ENCODE assay signal across 20 cellular contexts in the genomic region with DNA sequence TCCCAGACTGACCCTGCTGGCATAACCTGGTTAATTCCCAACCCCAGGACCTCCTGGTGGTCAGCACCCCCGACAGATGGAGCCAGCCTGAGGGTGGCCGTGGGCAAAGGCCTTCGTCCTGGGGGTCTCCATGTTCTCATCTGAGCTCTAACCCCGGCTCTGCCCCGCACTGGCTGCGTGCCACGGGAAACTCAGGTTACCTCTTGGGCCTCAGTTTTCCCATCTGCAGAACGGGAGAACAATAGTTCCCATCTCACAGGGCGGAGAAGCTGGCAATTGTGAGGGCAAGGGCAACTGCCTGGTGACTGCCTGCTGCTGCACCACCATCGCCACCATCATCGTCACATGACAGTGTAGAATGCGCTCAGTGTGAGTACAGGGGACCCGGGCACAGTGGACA.
"Had no signal": no experiment of that assay in that cellular context is flagged by ENCODE, and none has a peak within 500 bp of the region (broad histone marks: within the 10 kb centered on the region; RNA-seq: fewer than 3 reads in every experiment).

No MANE protein-coding gene starts in this region.

- H3K36me3 ChIP-seq: neural progenitor cell had no signal

- H3K9me3 ChIP-seq: lower lobe of right lung, thoracic aorta had no signal

- H3K4me3 ChIP-seq: lower lobe of right lung, neural progenitor cell, thoracic aorta had no signal

- DNase-seq: activated CD4-positive, alpha-beta T cell treated with anti-CD3 and anti-CD28 coated beads for 4 hours; activated CD4-positive, alpha-beta T cell treated with anti-CD3 and anti-CD28 coated beads, Interleukin-2, amount 50 U/mL, for 4 hours; activated effector memory CD4-positive, alpha-beta T cell treated with Interleukin-2 at 50 U/mL for 16 hours; activated naive CD4-positive, alpha-beta T cell treated with anti-CD3 and anti-CD28 coated beads for 36 hours; activated naive CD8-positive, alpha-beta T cell treated with anti-CD3 and anti-CD28 coated beads, Interleukin-2, amount 10 ng/mL, durations not matched to agents 7 days and 5 days; activated T-cell treated with anti-CD3 and anti-CD28 coated beads for 4 hours; amniotic stem cell; central memory CD4-positive, alpha-beta T cell; foreskin keratinocyte; kidney glomerular epithelial cell; lower lobe of right lung; mesenchymal stem cell; natural killer cell; posterior cingulate gyrus; retina; stimulated activated CD4-positive, alpha-beta T cell treated with anti-CD3 and anti-CD28 coated beads, Interleukin-15, amount 100 ng/mL, for 24 hours; stimulated activated CD4-positive, alpha-beta T cell treated with anti-CD3 and anti-CD28 coated beads, Interleukin-2, amount 100 ng/mL, for 24 hours; stimulated activated naive CD4-positive, alpha-beta T cell treated with Interleukin-2 at 50 U/mL for 16 hours had no signal

- H3K27ac ChIP-seq: foreskin keratinocyte, lower lobe of right lung, neural progenitor cell, thoracic aorta had no signal

- H3K9ac ChIP-seq: neural progenitor cell had no signal

- H3K27me3 ChIP-seq: foreskin keratinocyte, neural progenitor cell had no signal

- H3K4me1 ChIP-seq: foreskin keratinocyte, neural progenitor cell had no signal

- H2AFZ ChIP-seq: neural progenitor cell had no signal

- H3K4me2 ChIP-seq: neural progenitor cell had no signal
